ENCODE assay signal across 18 cellular contexts in the genomic region with DNA sequence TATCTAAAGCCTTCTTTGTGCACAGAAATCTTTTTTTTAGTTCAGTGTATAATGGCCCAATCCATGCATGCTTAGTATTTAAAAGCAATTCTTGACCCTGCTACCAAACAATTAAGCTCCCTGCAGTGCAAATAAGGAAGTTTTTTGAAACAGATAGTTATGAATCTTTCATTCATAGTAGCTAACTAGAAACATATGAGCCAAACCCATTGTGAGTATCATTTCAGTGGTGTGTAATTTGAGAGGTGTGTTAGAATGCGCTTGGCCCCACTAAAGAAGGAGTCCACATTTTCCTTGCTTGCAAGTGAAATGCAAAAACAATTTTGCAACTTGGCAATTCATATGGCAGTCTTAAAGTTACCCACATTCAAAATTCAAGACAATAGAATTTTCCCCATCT. TPM values are rescaled to one million over a fixed set of nuclear protein-coding genes. Genes with fewer than 3 reads are reported as not detected.
DNase-seq lines count a peak whose midpoint lies in the region; ATAC-seq, FAIRE-seq and TF ChIP-seq lines count a peak whose summit lies in the region.
"Had no signal": no experiment of that assay in that cellular context is flagged by ENCODE, and none has a peak within 500 bp of the region (broad histone marks: within the 10 kb centered on the region; RNA-seq: fewer than 3 reads in every experiment).

No MANE protein-coding gene starts in this region.

- peak overlapping the region; percentile 12 for H3K4me3 Mint-ChIP-seq in type B pancreatic cell
- H3K4me3 Mint-ChIP-seq in activated CD4-positive, alpha-beta T cell treated with anti-CD3 and anti-CD28 coated beads, Interleukin-2, amount 10 ng/mL, durations not matched to agents 24 days and 14 days = no peak overlapping the region
- H3K4me3 Mint-ChIP-seq: activated naive CD4-positive, alpha-beta T cell treated with anti-CD3 and anti-CD28 coated beads, Interleukin-2, amount 10 ng/mL, durations not matched to agents 7 days and 5 days; CD4-positive, alpha-beta T cell; stimulated activated naive CD8-positive, alpha-beta T cell treated with anti-CD3 and anti-CD28 coated beads, Interleukin-15, Interleukin-2, amounts not matched to agents 100 ng/mL and 50 ng/mL, for 24 hours had no signal

- no peak overlapping the region for H2AFZ ChIP-seq in HepG2 (ENCODE audit: low read length)

- H3K9me3 Mint-ChIP-seq in type B pancreatic cell = no peaks in the 10 kb centered on the region
- no peaks in the 10 kb centered on the region for H3K9me3 Mint-ChIP-seq in activated CD4-positive, alpha-beta T cell treated with anti-CD3 and anti-CD28 coated beads, Interleukin-2, amount 10 ng/mL, durations not matched to agents 24 days and 14 days
- H3K9me3 Mint-ChIP-seq: activated naive CD4-positive, alpha-beta T cell treated with anti-CD3 and anti-CD28 coated beads, Interleukin-2, amount 10 ng/mL, durations not matched to agents 7 days and 5 days; CD4-positive, alpha-beta T cell; stimulated activated naive CD8-positive, alpha-beta T cell treated with anti-CD3 and anti-CD28 coated beads, Interleukin-15, Interleukin-2, amounts not matched to agents 100 ng/mL and 50 ng/mL, for 24 hours had no signal

- in situ Hi-C loops in HepG2 (cut with HindIII; ENCODE audit: extremely low pct_ligation_motif_present, low pct_unique_long_range_greater_than_20kb) = no loop called here

- TF ChIP-seq EP300 in HepG2 (IDR thresholded peaks at IDR 0.05; ENCODE audit: low read depth in 2 of 2, low read length in 2 of 2) (no peak), HepG2 (CRISPR knock-in tag; IDR thresholded peaks at IDR 0.05; ENCODE audit: borderline replicate concordance) (no peak)

- no peak for TF ChIP-seq CTCF in right lobe of liver (IDR thresholded peaks at IDR 0.05)
- TF ChIP-seq CTCF in HepG2 (CRISPR knock-in tag; IDR thresholded peaks at IDR 0.05) = no peak
- TF ChIP-seq CTCF in fibroblast of the aortic adventitia (IDR thresholded peaks at IDR 0.05; ENCODE audit: insufficient read depth, low read length) = no peak
- TF ChIP-seq CTCF in type B pancreatic cell (conservative IDR thresholded peaks at IDR 0.05) = no peak

- peaks cover 3% of the 10 kb centered on the region for H3K36me3 Mint-ChIP-seq in type B pancreatic cell
- no peaks in the 10 kb centered on the region for H3K36me3 Mint-ChIP-seq in activated CD4-positive, alpha-beta T cell treated with anti-CD3 and anti-CD28 coated beads, Interleukin-2, amount 10 ng/mL, durations not matched to agents 24 days and 14 days (ENCODE audit: low read depth)
- H3K36me3 Mint-ChIP-seq: activated naive CD4-positive, alpha-beta T cell treated with anti-CD3 and anti-CD28 coated beads, Interleukin-2, amount 10 ng/mL, durations not matched to agents 7 days and 5 days had no signal

- TF ChIP-seq RAD21 in HepG2 (CRISPR knock-in tag; IDR thresholded peaks at IDR 0.05) = no peak

- peaks cover 19% of the 10 kb centered on the region for H3K4me1 Mint-ChIP-seq in type B pancreatic cell (ENCODE audit: unreplicated experiment)
- peaks cover 2% of the 10 kb centered on the region for H3K4me1 Mint-ChIP-seq in activated CD4-positive, alpha-beta T cell treated with anti-CD3 and anti-CD28 coated beads, Interleukin-2, amount 10 ng/mL, durations not matched to agents 24 days and 14 days
- H3K4me1 Mint-ChIP-seq: activated naive CD4-positive, alpha-beta T cell treated with anti-CD3 and anti-CD28 coated beads, Interleukin-2, amount 10 ng/mL, durations not matched to agents 7 days and 5 days had no signal

- POLR2A ChIA-PET in HepG2 (lab: Yijun Ruan, JAX) (interaction anchor here (0.6 kb wide), 1 partner anchor 59 kb away, joined by 3 read pairs; no protein-coding TSS in a partner anchor), HEK293T (lab: Yijun Ruan, JAX) (interaction anchor here (3.1 kb wide), 1 partner anchor 14 kb away, joined by 12 read pairs; a partner anchor contains a TSS)

- no peak overlapping the region for H3K9ac ChIP-seq in HepG2 (ENCODE audit: insufficient read depth, low read depth, low read length)

- CTCF ChIA-PET in HepG2 (lab: Yijun Ruan, JAX; ENCODE audit: low intra/inter-chr PET ratio, low total read pairs) = no interaction called here
- CTCF ChIA-PET in HEK293T (lab: Yijun Ruan, JAX) = interaction anchor here (0.6 kb wide), 1 partner anchor 148 kb away, joined by 3 read pairs; no protein-coding TSS in a partner anchor

- no peak overlapping the region for H3K4me3 ChIP-seq in right lobe of liver
- no peak overlapping the region for H3K4me3 ChIP-seq in HepG2 (replicated peaks in 1 of 3; ENCODE audit: insufficient read depth in 1 of 3, low read depth in 2 of 3, low read length in 3 of 3)
- H3K4me3 ChIP-seq in fibroblast of the aortic adventitia (ENCODE audit: low read depth, low read length) = no peak overlapping the region
- H3K4me3 ChIP-seq: sigmoid colon had no signal

- TF ChIP-seq POLR2A in right lobe of liver (IDR thresholded peaks at IDR 0.05) (no peak), HepG2 (IDR thresholded peaks at IDR 0.05; ENCODE audit: insufficient read depth in 1 of 2, low read depth in 2 of 2, low read length in 2 of 2) (no peak)

- peaks cover 83% of the 10 kb centered on the region for H3K79me2 ChIP-seq in HepG2 (ENCODE audit: insufficient read depth, low read length)

- peak overlapping the region; percentile 16 for H3K27ac Mint-ChIP-seq in type B pancreatic cell
- H3K27ac Mint-ChIP-seq in activated CD4-positive, alpha-beta T cell treated with anti-CD3 and anti-CD28 coated beads, Interleukin-2, amount 10 ng/mL, durations not matched to agents 24 days and 14 days = no peak overlapping the region
- H3K27ac Mint-ChIP-seq: activated naive CD4-positive, alpha-beta T cell treated with anti-CD3 and anti-CD28 coated beads, Interleukin-2, amount 10 ng/mL, durations not matched to agents 7 days and 5 days; CD4-positive, alpha-beta T cell; stimulated activated naive CD8-positive, alpha-beta T cell treated with anti-CD3 and anti-CD28 coated beads, Interleukin-15, Interleukin-2, amounts not matched to agents 100 ng/mL and 50 ng/mL, for 24 hours had no signal

- ATAC-seq in right lobe of liver = peak in 3 of 4 donors; percentile 30 to 48 (median 43)
- no peak for ATAC-seq in HepG2

- no peaks in the 10 kb centered on the region for H3K9me3 ChIP-seq in right lobe of liver
- H3K9me3 ChIP-seq in HepG2 (ENCODE audit: low read length) = no peaks in the 10 kb centered on the region
- H3K9me3 ChIP-seq: sigmoid colon had no signal

- WGBS in right lobe of liver (ENCODE audit: insufficient coverage, low coverage, low lambda C conversion rate, missing lambda C conversion rate) = 94% methylated on average over 1 of the region's 1 CpG
- 100% methylated on average over 1 of the region's 1 CpG for WGBS in HepG2 (ENCODE audit: low lambda C conversion rate)

- intact Hi-C loops in right lobe of liver (cut with DNase I) (no loop called here), HepG2 (cut with micrococcal nuclease; ENCODE audit: unreplicated experiment) (no loop called here)
- intact Hi-C loops in activated CD4-positive, alpha-beta T cell treated with anti-CD3 and anti-CD28 coated beads, Interleukin-2, amount 10 ng/mL, durations not matched to agents 24 days and 14 days (cut with micrococcal nuclease) = loop anchor here (5.0 kb wide), 1 partner anchor 82 kb away; no protein-coding TSS in a partner anchor

- H3K27me3 Mint-ChIP-seq in type B pancreatic cell = no peaks in the 10 kb centered on the region
- peaks cover 21% of the 10 kb centered on the region for H3K27me3 Mint-ChIP-seq in activated CD4-positive, alpha-beta T cell treated with anti-CD3 and anti-CD28 coated beads, Interleukin-2, amount 10 ng/mL, durations not matched to agents 24 days and 14 days

- H4K20me1 ChIP-seq in HepG2 (ENCODE audit: insufficient read depth, low read length) = 0 out of 2 replicates have a peak, but pooled peaks cover 3% of the 10 kb centered on the region

- no TSS peak for BruUV-seq in HepG2 (replicated peaks; lab: Mats Ljungman, UMichigan)

- H3K27me3 ChIP-seq in right lobe of liver (no peaks in the 10 kb centered on the region), HepG2 (ENCODE audit: control insufficient read depth in 1 of 2, insufficient read depth in 2 of 2, low read length in 2 of 2) (no peaks in the 10 kb centered on the region)
- H3K27me3 ChIP-seq: sigmoid colon had no signal

- H3K4me2 ChIP-seq in HepG2 (ENCODE audit: low read depth, low read length) = no peak overlapping the region

- no peak overlapping the region for H3K27ac ChIP-seq in right lobe of liver
- H3K27ac ChIP-seq in HepG2 (ENCODE audit: extremely low read length, insufficient read depth, low read length) = no peak overlapping the region
- H3K27ac ChIP-seq: sigmoid colon had no signal

- FAIRE-seq in HepG2 (lab: Jason Lieb, UNC) = no peak

- H3K4me1 ChIP-seq in right lobe of liver (peaks cover 0 to 8% (median 3%) of the 10 kb centered on the region in 4 donors), HepG2 (ENCODE audit: insufficient read depth, low read length) (peaks cover 42% of the 10 kb centered on the region)

- DNase-seq in right lobe of liver = no peak
- no peak for DNase-seq in HepG2 (ENCODE audit: low spot score)
- DNase-seq in RPMI7951 (ENCODE audit: low read depth) = peak; percentile 32
- DNase-seq in fibroblast of the aortic adventitia (ENCODE audit: low read depth) = peak; percentile 51
- no peak for DNase-seq in type B pancreatic cell (ENCODE audit: extremely low spot score, unreplicated experiment)
- DNase-seq in HEK293T (ENCODE audit: extremely low spot score) = no peak
- no peak for DNase-seq in activated CD4-positive, alpha-beta T cell treated with anti-CD3 and anti-CD28 coated beads, Interleukin-2, amount 10 ng/mL, durations not matched to agents 24 days and 14 days
- no peak for DNase-seq in hypothalamus (lab: John Stamatoyannopoulos, UW)
- DNase-seq: activated naive CD4-positive, alpha-beta T cell treated with anti-CD3 and anti-CD28 coated beads, Interleukin-2, amount 10 ng/mL, durations not matched to agents 7 days and 5 days; activated T-cell treated with anti-CD3 and anti-CD28 coated beads for 4 hours; CD4-positive, alpha-beta T cell; DND-41; Karpas-422; NCI-H1048; sigmoid colon; T-helper 1 cell; trophoblast cell had no signal

- H3K36me3 ChIP-seq in right lobe of liver (no peaks in the 10 kb centered on the region), HepG2 (replicated peaks in 1 of 2; ENCODE audit: control insufficient read depth in 1 of 2, insufficient read depth in 2 of 2, low read length in 2 of 2) (no peaks in the 10 kb centered on the region)
- H3K36me3 ChIP-seq: sigmoid colon had no signal

RNA-seq across cellular contexts. Expression of a gene that starts 14.4 kb away (rescaled TPM):
- total RNA-seq in right lobe of liver = 10 to 100 TPM; 21.3 to 44.8 (median 28.2) TPM
- 43.4 and 51.6 TPM in 2 replicates for total RNA-seq in HepG2 (2016; rRNA removed; fragmentation: Illumina TruSeq; extraction: Trizol)
- total RNA-seq in HepG2 (2016; cell fraction: cytosol; rRNA removed; fragmentation: Illumina TruSeq; extraction: Trizol; ENCODE audit: low read depth) = 9.4 and 10.4 TPM in 2 replicates
- total RNA-seq in HepG2 (2016; cell fraction: insoluble cytoplasmic fraction; rRNA removed; fragmentation: Illumina TruSeq; extraction: Trizol) = 40.9 and 52.2 TPM in 2 replicates
- 23.4 and 25.9 TPM in 2 replicates for total RNA-seq in HepG2 (2016; cell fraction: membrane; rRNA removed; fragmentation: Illumina TruSeq; extraction: Trizol)
- 44.6 and 50.9 TPM in 2 replicates for total RNA-seq in HepG2 (2016; cell fraction: nucleus; rRNA removed; fragmentation: Illumina TruSeq; extraction: Trizol)
- 37.1 and 39.2 TPM in 2 replicates for polyA plus RNA-seq in HepG2 (2011; rRNA removed)
- 30.2 and 34.0 TPM in 2 replicates for polyA plus RNA-seq in HepG2 (2011; cell fraction: cytosol; rRNA removed)
- polyA plus RNA-seq in HepG2 (2011; cell fraction: nucleus; rRNA removed) = 26.3 and 29.3 TPM in 2 replicates
- polyA plus RNA-seq in HepG2 (2012) = 19.5 and 25.8 TPM in 2 replicates
- 2.6 and 3.2 TPM in 2 replicates for polyA plus RNA-seq in HepG2 (2016; cell fraction: cytosol; fragmentation: Illumina TruSeq; extraction: Trizol; ENCODE audit: low read depth)
- 42.1 and 42.3 TPM in 2 replicates for polyA plus RNA-seq in HepG2 (2016; cell fraction: insoluble cytoplasmic fraction; fragmentation: Illumina TruSeq; extraction: Trizol; ENCODE audit: low read depth)
- 8.5 and 8.8 TPM in 2 replicates for polyA plus RNA-seq in HepG2 (2016; cell fraction: membrane; fragmentation: Illumina TruSeq; extraction: Trizol; ENCODE audit: low read depth)
- 28.2 and 28.4 TPM in 2 replicates for polyA plus RNA-seq in HepG2 (2016; cell fraction: nucleus; fragmentation: Illumina TruSeq; extraction: Trizol; ENCODE audit: insufficient read depth, low read depth)
- polyA minus RNA-seq in HepG2 (2011; rRNA and poly(A)+ RNA removed; ENCODE audit: low replicate concordance) = 3.8 and 44.2 TPM in 2 replicates
- polyA minus RNA-seq in HepG2 (2011; cell fraction: cytosol; rRNA and poly(A)+ RNA removed) = 23.0 and 33.1 TPM in 2 replicates
- 108 and 119 TPM in 2 replicates for polyA minus RNA-seq in HepG2 (2011; cell fraction: nucleus; rRNA and poly(A)+ RNA removed)
- 34.4 and 38.4 TPM in 2 replicates for total RNA-seq in RPMI7951 (2014; rRNA removed; shearing (Covaris generic))
- total RNA-seq in fibroblast of the aortic adventitia (ENCODE audit: low replicate concordance) = 76.6 and 192 TPM in 2 replicates
- 23.7 and 31.7 TPM in 2 replicates for total RNA-seq in type B pancreatic cell (ENCODE audit: low replicate concordance)
- total RNA-seq in activated CD4-positive, alpha-beta T cell treated with anti-CD3 and anti-CD28 coated beads, Interleukin-2, amount 10 ng/mL, durations not matched to agents 24 days and 14 days = 2.2 and 2.4 TPM in 2 replicates

Comparison
In these comparisons a context has a peak if more than half of its experiments do, and no peak if none do; other contexts are left out.
1. DNase-seq: peak in RPMI7951 (single experiment) and fibroblast of the aortic adventitia (single experiment); none in right lobe of liver (0 of 3), HepG2 (single experiment), type B pancreatic cell (single experiment), HEK293T (single experiment), activated CD4-positive, alpha-beta T cell treated with anti-CD3 and anti-CD28 coated beads, Interleukin-2, amount 10 ng/mL, durations not matched to agents 24 days and 14 days (single experiment) and hypothalamus (0 of 51).